In genomic region chr22:26457661-26458272, GRCh38 we compare ENCODE assay signal across 28 cellular contexts.
"Had no signal": no experiment of that assay in that cellular context is flagged by ENCODE, and none has a peak within 500 bp of the region (broad histone marks: within the 10 kb centered on the region; RNA-seq: fewer than 3 reads in every experiment).

No MANE protein-coding gene starts in this region.

- H3K4me3 Mint-ChIP-seq: activated CD8-positive, alpha-beta T cell treated with anti-CD3 and anti-CD28 coated beads for 36 hours; activated naive CD8-positive, alpha-beta T cell; activated T-helper 17 cell treated with anti-CD3 and anti-CD28 coated beads, Interleukin-2, amount 50 U/mL, for 72 hours; brain; T-helper 17 cell; T-helper 2 cell treated with Interferon-gamma antibody and Interleukin-4, amounts not matched to agents 5 μg/mL and 100 μg/mL, for 36 hours had no signal

- H3K36me3 ChIP-seq: breast epithelium had no signal

- H3K27me3 ChIP-seq: ascending aorta, breast epithelium, cardiac muscle cell, colonic mucosa, esophagus squamous epithelium, gastroesophageal sphincter, heart right ventricle had no signal

- DNase-seq: activated CD4-positive, alpha-beta T cell treated with anti-CD3 and anti-CD28 coated beads for 48 hours; activated CD4-positive, alpha-beta T cell treated with anti-CD3 and anti-CD28 coated beads, Interleukin-2, amount 50 U/mL, for 1 hour; activated CD4-positive, alpha-beta T cell treated with anti-CD3 and anti-CD28 coated beads, Interleukin-2, amount 50 U/mL, for 48 hours; activated CD8-positive, alpha-beta memory T cell treated with anti-CD3 and anti-CD28 coated beads for 24 hours; activated CD8-positive, alpha-beta T cell treated with anti-CD3 and anti-CD28 coated beads for 36 hours; activated effector memory CD4-positive, alpha-beta T cell treated with Interleukin-2 at 50 U/mL for 16 hours; activated gamma-delta T cell treated with Interleukin-2 at 50 U/mL for 16 hours; activated naive CD4-positive, alpha-beta T cell treated with anti-CD3 and anti-CD28 coated beads, Interleukin-2, amount 50 U/mL, for 16 hours; activated naive CD4-positive, alpha-beta T cell treated with Interleukin-2 at 50 U/mL for 16 hours; central memory CD4-positive, alpha-beta T cell; cerebellar nuclear complex; colonic mucosa; effector CD8-positive, alpha-beta T cell; esophagus squamous epithelium; foreskin melanocyte; heart right ventricle; T-helper 1 cell; T-helper 17 cell; T1000 had no signal

- H3K9me3 Mint-ChIP-seq: activated CD8-positive, alpha-beta T cell treated with anti-CD3 and anti-CD28 coated beads for 36 hours; activated T-helper 17 cell treated with anti-CD3 and anti-CD28 coated beads, Interleukin-2, amount 50 U/mL, for 72 hours; brain; T-helper 2 cell treated with Interferon-gamma antibody and Interleukin-4, amounts not matched to agents 5 μg/mL and 100 μg/mL, for 36 hours had no signal

- H3K9me3 ChIP-seq: ascending aorta, breast epithelium, colonic mucosa, esophagus squamous epithelium, gastroesophageal sphincter, heart right ventricle had no signal

- H3K27ac Mint-ChIP-seq: activated CD8-positive, alpha-beta T cell treated with anti-CD3 and anti-CD28 coated beads for 36 hours; activated naive CD8-positive, alpha-beta T cell; activated T-helper 17 cell treated with anti-CD3 and anti-CD28 coated beads, Interleukin-2, amount 50 U/mL, for 72 hours; T-helper 17 cell; T-helper 2 cell treated with Interferon-gamma antibody and Interleukin-4, amounts not matched to agents 5 μg/mL and 100 μg/mL, for 36 hours had no signal

- ATAC-seq: activated CD8-positive, alpha-beta T cell treated with anti-CD3 and anti-CD28 coated beads for 36 hours; activated T-helper 17 cell treated with anti-CD3 and anti-CD28 coated beads, Interleukin-2, amount 50 U/mL, for 72 hours; gastroesophageal sphincter; heart right ventricle; T-helper 17 cell had no signal

- H3K27me3 Mint-ChIP-seq: activated CD8-positive, alpha-beta T cell treated with anti-CD3 and anti-CD28 coated beads for 36 hours; activated naive CD8-positive, alpha-beta T cell; activated T-helper 17 cell treated with anti-CD3 and anti-CD28 coated beads, Interleukin-2, amount 50 U/mL, for 72 hours; brain; T-helper 17 cell had no signal

- H3K4me1 Mint-ChIP-seq: activated T-helper 17 cell treated with anti-CD3 and anti-CD28 coated beads, Interleukin-2, amount 50 U/mL, for 72 hours had no signal

- H3K27ac ChIP-seq: ascending aorta, breast epithelium, cardiac muscle cell, colonic mucosa, epithelial cell of prostate, esophagus squamous epithelium, gastroesophageal sphincter, heart right ventricle had no signal

- H3K4me3 ChIP-seq: ascending aorta, breast epithelium, cardiac muscle cell, colonic mucosa, esophagus squamous epithelium, gastroesophageal sphincter, heart right ventricle had no signal
